8 cellular contexts compared by ENCODE assay signal in the genomic region with DNA sequence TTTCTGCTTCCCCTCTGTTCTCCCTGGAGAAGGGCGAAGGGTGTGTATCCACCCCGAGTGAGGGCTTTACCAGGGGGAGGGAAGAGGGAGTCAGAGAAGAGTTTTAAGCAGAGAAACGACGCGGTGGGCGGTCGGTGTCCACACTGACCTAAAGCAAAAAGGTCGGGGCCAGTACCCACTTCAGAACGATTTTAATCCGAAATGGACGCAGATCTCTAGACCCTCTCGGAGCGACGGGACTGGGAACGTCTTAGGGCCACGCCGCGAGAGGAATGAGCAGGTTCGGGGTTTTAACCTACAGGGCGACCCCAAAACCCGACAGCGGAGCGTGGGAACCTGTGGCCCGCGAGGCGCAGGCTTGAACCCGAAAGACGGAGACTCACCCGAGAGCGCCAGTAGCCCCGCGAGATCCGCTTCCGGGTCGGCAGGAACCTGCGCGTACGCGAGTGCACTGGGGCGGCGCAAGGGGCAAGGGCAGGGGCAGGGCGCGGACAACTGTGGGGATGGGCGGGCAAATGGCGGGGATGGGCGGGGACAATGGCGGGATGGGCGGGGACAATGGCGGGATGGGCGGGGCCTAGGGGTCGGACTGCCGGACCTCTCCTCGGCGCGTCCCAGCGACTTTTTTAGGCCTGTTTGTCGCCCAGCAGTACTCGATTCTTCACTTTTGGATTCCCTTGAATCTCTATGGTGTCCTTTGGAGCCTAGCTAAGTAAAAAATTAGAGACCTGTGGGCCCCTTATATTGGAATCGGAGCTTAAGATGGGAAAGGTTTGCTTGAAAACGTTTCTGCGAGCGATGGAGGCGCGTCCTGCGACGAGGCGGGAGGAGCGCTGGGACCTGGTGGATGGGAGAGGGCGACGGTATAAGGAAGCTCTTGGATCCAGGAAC. TPM values are rescaled to one million over a fixed set of nuclear protein-coding genes. Genes with fewer than 3 reads are reported as not detected.
DNase-seq lines count a peak whose midpoint lies in the region; ATAC-seq and TF ChIP-seq lines count a peak whose summit lies in the region.

A gene (minus strand): TSS at position 423 of the 891 bp plus-strand sequence. CDS start 3,323 bp downstream, outside the sequence.

- H3K9me3 ChIP-seq in BE2C (no peaks in the 10 kb centered on the region; the same call in 1 of the 2 replicates), lower lobe of right lung (peaks cover 7% of the 10 kb centered on the region)

- no peaks in the 10 kb centered on the region for H3K4me1 ChIP-seq in BE2C
- no peaks in the 10 kb centered on the region for H3K4me1 ChIP-seq in lower lobe of right lung

- H3K4me3 ChIP-seq in BE2C (ENCODE audit: low read depth, low read length) = peak within 1 kb of the TSS; percentile 95
- H3K4me3 ChIP-seq in lower lobe of right lung = peak within 1 kb of the TSS; percentile 88

- H3K27ac ChIP-seq in lower lobe of right lung = peak within 1 kb of the TSS; percentile 80

- intact Hi-C loops in lower lobe of right lung (cut with DNase I) = no loop called here

- H3K27me3 ChIP-seq in BE2C = no peaks in the 10 kb centered on the region
- no peaks in the 10 kb centered on the region for H3K27me3 ChIP-seq in lower lobe of right lung (ENCODE audit: low read depth)

- H3K36me3 ChIP-seq in BE2C = peaks cover 26% of the 10 kb centered on the region
- peaks cover 29% of the 10 kb centered on the region for H3K36me3 ChIP-seq in lower lobe of right lung

- TF ChIP-seq CTCF in BE2C (IDR thresholded peaks at IDR 0.05; ENCODE audit: low read depth, low read length) (no peak), lower lobe of right lung (IDR thresholded peaks at IDR 0.05) (no peak)

- DNase-seq in BE2C = peak; percentile 95
- DNase-seq in M059J (ENCODE audit: low read depth) = peak; percentile 70
- peak; percentile 64 to 65 for DNase-seq in activated CD8-positive, alpha-beta memory T cell treated with anti-CD3 and anti-CD28 coated beads for 1 hour (ENCODE audit: extremely low read depth in 1 of 2, low read depth in 1 of 2)
- peak; percentile 60 for DNase-seq in effector CD4-positive, alpha-beta T cell
- DNase-seq in lower lobe of right lung = peak; percentile 93
- DNase-seq in stimulated activated CD4-positive, alpha-beta T cell treated with anti-CD3 and anti-CD28 coated beads, Interleukin-2, amount 100 ng/mL, for 4 hours (ENCODE audit: low read depth) = peak; percentile 75
- no peak for DNase-seq in HuH-7.5 (ENCODE audit: low spot score)

- peak; percentile 99 to 100 for ATAC-seq in lower lobe of right lung
- no peak for ATAC-seq in HG03045 (IDR thresholded peaks at IDR 0.05; ENCODE audit: unreplicated experiment)

RNA-seq across cellular contexts. Expression of the gene that starts here (rescaled TPM):
- polyA plus RNA-seq in BE2C (2012; ENCODE audit: insufficient read depth, insufficient read length, low read depth) = 30.7 TPM
- total RNA-seq in M059J (2014; rRNA removed; shearing (Covaris generic)) = 6.4 and 7.7 TPM in 2 replicates
- 15.8 TPM for total RNA-seq in lower lobe of right lung
